In the genomic region with DNA sequence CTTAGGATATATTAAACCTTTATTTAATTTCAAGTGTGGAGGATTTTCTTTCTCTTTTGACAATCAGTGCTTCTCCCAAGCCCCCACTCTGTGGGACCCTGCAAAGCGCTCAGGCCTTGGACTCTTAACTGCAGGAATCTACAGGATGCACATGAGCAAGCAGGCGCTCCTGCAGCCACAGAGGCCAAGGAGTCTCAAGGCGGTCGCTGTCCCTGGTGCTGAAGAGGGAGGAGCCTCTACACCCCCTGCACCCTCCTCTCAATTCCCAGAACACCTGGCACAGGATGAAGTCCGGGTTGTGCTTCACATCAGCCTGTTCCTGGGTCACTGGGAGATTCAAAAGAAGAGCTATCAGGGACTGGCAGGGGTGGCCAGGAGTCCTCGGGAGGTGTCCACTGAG, we compare ENCODE assay signal across 17 cellular contexts. TPM values are rescaled to one million over a fixed set of nuclear protein-coding genes. Genes with fewer than 3 reads are reported as not detected.
"Had no signal": no experiment of that assay in that cellular context is flagged by ENCODE, and none has a peak within 500 bp of the region (broad histone marks: within the 10 kb centered on the region; RNA-seq: fewer than 3 reads in every experiment).

No MANE protein-coding gene starts in this region.

- ATAC-seq: activated CD4-positive, CD25-positive, alpha-beta regulatory T cell treated with anti-CD3 and anti-CD28 coated beads, Interleukin-2, amount 50 U/mL, for 24 hours; heart right ventricle; mucosa of descending colon; stimulated activated naive CD8-positive, alpha-beta T cell treated with anti-CD3 and anti-CD28 coated beads, Interleukin-15, amount 100 ng/mL, for 72 hours had no signal

- DNase-seq: activated gamma-delta T cell; activated naive CD8-positive, alpha-beta T cell treated with anti-CD3 and anti-CD28 coated beads, Interleukin-2, amount 10 ng/mL, durations not matched to agents 7 days and 5 days; amygdala; dermis blood vessel endothelial cell; effector memory CD4-positive, alpha-beta T cell; heart right ventricle; left ventricle myocardium inferior; mesenchymal stem cell; mucosa of descending colon; naive B cell; stimulated activated CD4-positive, alpha-beta T cell treated with anti-CD3 and anti-CD28 coated beads, Interleukin-2, amount 100 ng/mL, for 48 hours; stimulated activated naive CD8-positive, alpha-beta T cell treated with anti-CD3 and anti-CD28 coated beads, Interleukin-15, amount 100 ng/mL, for 72 hours; T-helper 1 cell; T1000 had no signal

RNA-seq across cellular contexts. Expression of a gene that starts 13.5 kb away (rescaled TPM):
- polyA plus RNA-seq: cardiac muscle cell, endothelial cell of umbilical vein, heart right ventricle had no signal

RNA-seq across cellular contexts. Expression of a gene that starts 28.0 kb away (rescaled TPM):
- polyA plus RNA-seq: cardiac muscle cell, endothelial cell of umbilical vein had no signal
